Comparison of ENCODE assay signal across 7 cellular contexts in genomic region chr16:30396627-30397026, GRCh38. TPM values are rescaled to one million over a fixed set of nuclear protein-coding genes. Genes with fewer than 3 reads are reported as not detected.
DNase-seq lines count a peak whose midpoint lies in the region; ATAC-seq and TF ChIP-seq lines count a peak whose summit lies in the region.
"Not testable (repeated sequence)": the region's sequence is repeated elsewhere in the genome, so short reads cannot be mapped to it uniquely, and the experiment has no call there.
"Had no signal": no experiment of that assay in that cellular context is flagged by ENCODE, and none has a peak within 500 bp of the region (broad histone marks: within the 10 kb centered on the region; RNA-seq: fewer than 3 reads in every experiment).

No MANE protein-coding gene starts in this region.

- not testable (repeated sequence) for TF ChIP-seq CTCF in HEK293 (tag by site-specific recombination; IDR thresholded peaks at IDR 0.05); glutamatergic neuron (IDR thresholded peaks at IDR 0.05; ENCODE audit: partially characterized antibody, unreplicated experiment); neural cell (IDR thresholded peaks at IDR 0.05; ENCODE audit: poor library complexity, severe bottlenecking)

- not testable (repeated sequence) for H3K9me3 ChIP-seq in HEK293 (ENCODE audit: control insufficient read depth, insufficient read depth, low read depth, low read length); neural cell (ENCODE audit: low read length)

- not testable (repeated sequence) for H4K20me1 ChIP-seq in neural cell (ENCODE audit: insufficient read depth)

- H3K4me3 ChIP-seq in HEK293 (ENCODE audit: low read depth, low read length) (peak overlapping the region; percentile 71; the same call in 1 of the 2 replicates), neural cell (ENCODE audit: low read length) (peak overlapping the region; percentile 100)

- not testable (repeated sequence) for DNase-seq in T-cell, glutamatergic neuron

- H3K27me3 ChIP-seq in neural cell (ENCODE audit: insufficient read depth, low read depth, low read length), result not testable (repeated sequence)

- CTCF ChIA-PET in HEK293 (lab: Yijun Ruan, JAX), result interaction anchor here (0.6 to 3.3 kb wide), 6 partner anchors 11 to 298 kb away, joined by 3 to 27 read pairs (median 4); partner anchors contain the start of genes DCTPP1 and ZNF771
- CTCF ChIA-PET in T-cell (lab: Charles Lee), result interaction anchor here in 1 of 2 donors (1.2 to 1.9 kb wide), 2 partner anchors 10 to 26 kb away, joined by 3 to 8 read pairs; no protein-coding TSS in a partner anchor

- peaks cover 32% of the 10 kb centered on the region for H3K79me2 ChIP-seq in neural cell (replicated peaks; ENCODE audit: insufficient read depth, low read length)

- H3K9me2 ChIP-seq in neural cell (ENCODE audit: insufficient read depth, low read length), result not testable (repeated sequence)

- peak overlapping the region; percentile 39 to 49 for H3K27ac Mint-ChIP-seq in T-cell
- H3K27ac Mint-ChIP-seq in activated naive CD8-positive, alpha-beta T cell, result not testable (repeated sequence)
- peak overlapping the region; percentile 98 for H3K27ac Mint-ChIP-seq in glutamatergic neuron (ENCODE audit: unreplicated experiment)

- H3K4me1 Mint-ChIP-seq in T-cell, result peaks cover 35 to 47% (median 43%) of the 10 kb centered on the region in 3 donors
- peaks cover 45% of the 10 kb centered on the region for H3K4me1 Mint-ChIP-seq in activated naive CD8-positive, alpha-beta T cell (ENCODE audit: low read depth)
- peaks cover 30% of the 10 kb centered on the region for H3K4me1 Mint-ChIP-seq in glutamatergic neuron (ENCODE audit: low read depth, unreplicated experiment)

- H3K9ac ChIP-seq in neural cell (ENCODE audit: low read length), result peak overlapping the region; percentile 95

- not testable (repeated sequence) for H3K9me3 Mint-ChIP-seq in T-cell; activated naive CD8-positive, alpha-beta T cell (ENCODE audit: low read depth)
- H3K9me3 Mint-ChIP-seq in glutamatergic neuron (ENCODE audit: unreplicated experiment), result peaks cover 26% of the 10 kb centered on the region

- not testable (repeated sequence) for H2AFZ ChIP-seq in neural cell (ENCODE audit: low read depth, low read length)

- H3K36me3 ChIP-seq in HEK293 (ENCODE audit: control insufficient read depth in 2 of 2, insufficient read depth in 1 of 2, low read length in 2 of 2), result peaks cover 0 to 27% of the 10 kb centered on the region in 2 experiments; a peak in 2 of 3 replicates
- H3K36me3 ChIP-seq in neural cell (ENCODE audit: insufficient read depth, low read length), result not testable (repeated sequence)

- H3K4me2 ChIP-seq in neural cell (ENCODE audit: low read length), result peak overlapping the region; percentile 100

- not testable (repeated sequence) for TF ChIP-seq EP300 in neural cell (conservative IDR thresholded peaks at IDR 0.05; ENCODE audit: poor library complexity, severe bottlenecking)

- H3K36me3 Mint-ChIP-seq in T-cell; activated naive CD8-positive, alpha-beta T cell; glutamatergic neuron (ENCODE audit: unreplicated experiment): not testable (repeated sequence)

- TF ChIP-seq RAD21 in neural cell (conservative IDR thresholded peaks at IDR 0.05), result not testable (repeated sequence)

- not testable (repeated sequence) for H3K27ac ChIP-seq in HEK293 (ENCODE audit: extremely low read depth, low read depth, low read length)
- H3K27ac ChIP-seq in neural cell (ENCODE audit: low read length), result peak overlapping the region; percentile 99

- H3K4me3 Mint-ChIP-seq in T-cell (peak overlapping the region; percentile 77 to 88 (median 84)), glutamatergic neuron (ENCODE audit: unreplicated experiment) (peak overlapping the region; percentile 93)
- H3K4me3 Mint-ChIP-seq in activated naive CD8-positive, alpha-beta T cell, result peak overlapping the region; percentile 92

- peaks cover 16% of the 10 kb centered on the region for H3K4me1 ChIP-seq in HEK293 (ENCODE audit: control insufficient read depth, insufficient read depth, low read length)

- not testable (repeated sequence) for H3K27me3 Mint-ChIP-seq in T-cell; activated naive CD8-positive, alpha-beta T cell
- peaks cover 22% of the 10 kb centered on the region for H3K27me3 Mint-ChIP-seq in glutamatergic neuron (ENCODE audit: unreplicated experiment)

- POLR2A ChIA-PET in HEK293 (lab: Yijun Ruan, JAX), result interaction anchor here (0.6 to 3.2 kb wide), 8 partner anchors 12 to 315 kb away, joined by 3 to 44 read pairs (median 16); partner anchors contain the start of genes CD2BP2, SEPTIN1, TBC1D10B and ZNF771
- POLR2A ChIA-PET in T-cell (lab: Charles Lee), result interaction anchor here in 1 of 2 donors (0.5 kb wide), 1 partner anchor 1905 kb away, joined by 5 read pairs; the partner anchor contains the start of gene CLN3

- H3F3A ChIP-seq in neural cell (ENCODE audit: insufficient read depth, low read length, poor library complexity, severe bottlenecking), result peaks cover 15% of the 10 kb centered on the region

- not testable (repeated sequence) for ATAC-seq in T-cell (replicated peaks in 1 of 4)

TF ChIP-seq in HEK293, 187 proteins besides CTCF, POLR2A, EP300 and RAD21:
- TF ChIP-seq ZNF362 (tag by site-specific recombination; IDR thresholded peaks at IDR 0.05) (peak; percentile 79; the same call in 1 of the 2 replicates), SCRT1 (tag by site-specific recombination; IDR thresholded peaks at IDR 0.05; ENCODE audit: borderline replicate concordance) (peak; percentile 59; the same call in 1 of the 2 replicates)

RNA-seq across cellular contexts. Expression of gene ZNF48, which starts 1.4 kb away (rescaled TPM):
- total RNA-seq in T-cell (10 to 100 TPM in 3 of 5 donors, 1 to 10 TPM in 2; 7.3 to 17.5 (median 16.4) TPM), glutamatergic neuron (ENCODE audit: unreplicated experiment) (74.7 TPM)
- polyA plus RNA-seq in neural cell, result 42.3 and 48.9 TPM in 2 replicates
- 74.0 and 82.3 TPM in 2 replicates for polyA minus RNA-seq in neural cell

RNA-seq across cellular contexts. Expression of gene ZNF771, which starts 10.8 kb away (rescaled TPM):
- 1 to 10 TPM; 1.3 to 6.6 (median 6.2) TPM for total RNA-seq in T-cell
- 7.8 TPM for total RNA-seq in glutamatergic neuron (ENCODE audit: unreplicated experiment)
- 10.2 and 11.7 TPM in 2 replicates for polyA plus RNA-seq in neural cell
- 7.1 and 7.6 TPM in 2 replicates for polyA minus RNA-seq in neural cell

RNA-seq across cellular contexts. Expression of gene SEPTIN1, which starts 14.3 kb away (rescaled TPM):
- 100 to 1,000 TPM; 191 to 259 (median 229) TPM for total RNA-seq in T-cell
- total RNA-seq in glutamatergic neuron (ENCODE audit: unreplicated experiment), result 2.9 TPM
- polyA plus RNA-seq in neural cell, result 0.38 TPM in 1 of 2 replicates, not detected in the other
- 0.81 TPM in 1 of 2 replicates, not detected in the other for polyA minus RNA-seq in neural cell

RNA-seq across cellular contexts. Expression of gene MYL11, which starts 22.0 kb away (rescaled TPM):
- total RNA-seq in T-cell, result 1 to 10 TPM in 2 of 5 donors, under 1 TPM in 1, not detected in 2; 0.91 to 1.3 (median 1.1) TPM
- total RNA-seq in glutamatergic neuron (ENCODE audit: unreplicated experiment), result not detected
- not detected in 2 replicates for polyA plus RNA-seq in neural cell
- not detected in 2 replicates for polyA minus RNA-seq in neural cell
- total RNA-seq: left colon, suprapubic skin had no signal

RNA-seq across cellular contexts. Expression of gene TBC1D10B, which starts 26.3 kb away (rescaled TPM):
- total RNA-seq in T-cell, result 10 to 100 TPM; 24.0 to 60.1 (median 52.5) TPM
- total RNA-seq in glutamatergic neuron (ENCODE audit: unreplicated experiment), result 85.2 TPM
- 24.1 and 32.5 TPM in 2 replicates for polyA plus RNA-seq in neural cell
- polyA minus RNA-seq in neural cell, result 40.5 and 44.6 TPM in 2 replicates

Comparison
In these comparisons a context has a peak if more than half of its experiments do, and no peak if none do; other contexts are left out.
1. RNA of gene SEPTIN1, which starts 14.3 kb away (total RNA-seq): 191 to 259 TPM in T-cell; 2.9 TPM in glutamatergic neuron (single experiment); every median in the first group is over 10 times any median in the second.
2. Peak in every context shown above with its lines, with median percentiles within 50 percentile points of each other: H3K4me3 Mint-ChIP-seq.